Comparison of ENCODE assay signal across 8 cellular contexts in the genomic region with DNA sequence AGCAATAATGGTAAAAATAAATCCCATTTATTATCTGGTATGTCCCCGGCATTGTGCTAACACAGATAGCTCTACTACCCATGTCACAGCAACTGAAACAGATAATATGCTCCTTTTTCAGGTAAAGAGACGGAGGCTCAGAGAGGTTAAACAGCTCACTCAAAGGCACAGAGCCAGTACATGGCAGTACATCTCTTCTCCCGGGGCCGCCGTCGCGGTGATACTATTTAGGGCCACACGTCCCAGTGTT. TPM values are rescaled to one million over a fixed set of nuclear protein-coding genes. Genes with fewer than 3 reads are reported as not detected.
A peak's percentile ranks its signal among the peaks of the same experiment; 100 is the strongest.
DNase-seq lines count a peak whose midpoint lies in the region; ATAC-seq, FAIRE-seq and TF ChIP-seq lines count a peak whose summit lies in the region.

No MANE protein-coding gene starts in this region.

- intact Hi-C loops in Caco-2 (cut with micrococcal nuclease; ENCODE audit: unreplicated experiment) (no loop called here), GM12878 (cut with micrococcal nuclease; ENCODE audit: unreplicated experiment) (no loop called here)

- H3K27ac Mint-ChIP-seq in Caco-2 (ENCODE audit: unreplicated experiment) = peak overlapping the region; percentile 90

- TF ChIP-seq EP300 in GM12878 (IDR thresholded peaks at IDR 0.05; ENCODE audit: borderline replicate concordance in 1 of 2, control insufficient read depth in 1 of 2, low read depth in 2 of 2, low read length in 2 of 2) = no peak

- H3K4me1 ChIP-seq in Caco-2 (peaks cover 12% of the 10 kb centered on the region; the same call in 1 of the 2 replicates), GM12878 (ENCODE audit: control insufficient read depth, insufficient read depth, low read length) (peaks cover 6% of the 10 kb centered on the region), mononuclear cell (ENCODE audit: insufficient read depth, low read length) (peaks cover 32% of the 10 kb centered on the region)

- H3K9me3 Mint-ChIP-seq in Caco-2 (ENCODE audit: unreplicated experiment) = no peaks in the 10 kb centered on the region

- SMC1A ChIA-PET in GM12878 (lab: Charles Lee; ENCODE audit: uncharacterized antibody, unreplicated experiment) = interaction anchor here (1.1 to 1.5 kb wide), 2 partner anchors 9 to 51 kb away, joined by 3 to 4 read pairs; no protein-coding TSS in a partner anchor

- DNase-seq in Caco-2 = no peak
- DNase-seq in GM12878 (ENCODE audit: low read depth, low spot score) = no peak
- DNase-seq in cortex of kidney (lab: John Stamatoyannopoulos, UW) = no peak
- no peak for DNase-seq in NAMALWA (ENCODE audit: low spot score)

- H3K4me1 Mint-ChIP-seq in Caco-2 (ENCODE audit: low read depth, unreplicated experiment) = peaks cover 24% of the 10 kb centered on the region

- H3K9me3 ChIP-seq in Caco-2 (no peaks in the 10 kb centered on the region), GM12878 (replicated peaks; ENCODE audit: control insufficient read depth, insufficient read depth, low read length) (no peaks in the 10 kb centered on the region; the same call in 2 of the 3 replicates), mononuclear cell (ENCODE audit: low read depth, low read length) (no peaks in the 10 kb centered on the region)

- peak overlapping the region; percentile 58 for H3K4me2 ChIP-seq in GM12878 (ENCODE audit: control insufficient read depth, insufficient read depth)

- RAD21 ChIA-PET in GM12878 (lab: Charles Lee; ENCODE audit: unreplicated experiment) = no interaction called here

- TF ChIP-seq CTCF in Caco-2 (IDR thresholded peaks at IDR 0.05; ENCODE audit: insufficient read depth in 1 of 2, low read depth in 1 of 2, low read length in 1 of 2, severe bottlenecking in 1 of 2, unreplicated experiment in 1 of 2) = no peak
- no peak for TF ChIP-seq CTCF in GM12878 (IDR thresholded peaks at IDR 0.05 in 2 of 3, conservative IDR thresholded peaks at IDR 0.05 in 1 of 3; ENCODE audit: control insufficient read depth in 2 of 3, extremely low read depth in 1 of 3, insufficient read depth in 1 of 3, low read depth in 3 of 3, low read length in 3 of 3)

- peaks cover 59% of the 10 kb centered on the region for H3K79me2 ChIP-seq in GM12878 (ENCODE audit: control insufficient read depth, insufficient read depth, low read length)

- H3K36me3 ChIP-seq in Caco-2 (ENCODE audit: control insufficient read depth, insufficient read depth, low read length) = no peaks in the 10 kb centered on the region; the same call in 1 of the 2 replicates
- peaks cover 0 to 7% of the 10 kb centered on the region in 2 experiments; a peak in 2 of 4 replicates for H3K36me3 ChIP-seq in GM12878 (ENCODE audit: control insufficient read depth in 2 of 2, insufficient read depth in 2 of 2, low read length in 1 of 2)

- 1% methylated on average over 8 of the region's 8 CpGs for WGBS in GM12878 (ENCODE audit: insufficient coverage, insufficient replicate concordance, low lambda C conversion rate, missing lambda C conversion rate)

- H3K27me3 ChIP-seq in Caco-2 (replicated peaks; ENCODE audit: control insufficient read depth, insufficient read depth, low read length) = no peaks in the 10 kb centered on the region
- H3K27me3 ChIP-seq in GM12878 (replicated peaks in 1 of 2; ENCODE audit: control insufficient read depth in 2 of 2, insufficient read depth in 2 of 2, low read length in 1 of 2) = no peaks in the 10 kb centered on the region
- H3K27me3 ChIP-seq in mononuclear cell (ENCODE audit: insufficient read depth, low read length) = no peaks in the 10 kb centered on the region

- in situ Hi-C loops in GM12878 (cut with MboI) = loop anchor here (25.0 kb wide), 1 partner anchor 1618 kb away; the partner anchor contains the start of gene GORASP2

- H3K9ac ChIP-seq in GM12878 (ENCODE audit: control insufficient read depth, insufficient read depth, low read length) = peak overlapping the region; percentile 68

- BruUV-seq in Caco-2 (replicated peaks; lab: Mats Ljungman, UMichigan) (TSS peak; percentile 79), GM12878 (replicated peaks; lab: Mats Ljungman, UMichigan) (no TSS peak)

- H3K4me3 ChIP-seq in Caco-2 (ENCODE audit: low read depth, low read length) = peak overlapping the region; percentile 88
- H3K4me3 ChIP-seq in GM12878 = peak overlapping the region; percentile 80
- H3K4me3 ChIP-seq in mononuclear cell (ENCODE audit: low read length) = peak overlapping the region; percentile 85

- ATAC-seq in HG03064 (IDR thresholded peaks at IDR 0.05; ENCODE audit: low read depth, unreplicated experiment) (peak; percentile 3), GM12878 (peak; percentile 26), HG03442 (IDR thresholded peaks at IDR 0.05; ENCODE audit: unreplicated experiment) (no peak), HG03196 (IDR thresholded peaks at IDR 0.05; ENCODE audit: unreplicated experiment) (no peak)

- H3K36me3 Mint-ChIP-seq in Caco-2 (ENCODE audit: insufficient read depth, unreplicated experiment) = peaks cover 15% of the 10 kb centered on the region

- peak overlapping the region; percentile 93 for H2AFZ ChIP-seq in GM12878 (ENCODE audit: control insufficient read depth, low read depth, low read length)

- peak overlapping the region; percentile 54 for H3K27ac ChIP-seq in GM12878 (ENCODE audit: control insufficient read depth, insufficient read depth)

- no peak for FAIRE-seq in GM12878 (lab: Jason Lieb, UNC)

- no peak for TF ChIP-seq RAD21 in GM12878 (IDR thresholded peaks at IDR 0.05; ENCODE audit: insufficient read depth, low read depth, low read length)

- no peak for TF ChIP-seq POLR2A in GM12878 (IDR thresholded peaks at IDR 0.05; ENCODE audit: low read depth, low read length)

- no peaks in the 10 kb centered on the region for H3K27me3 Mint-ChIP-seq in Caco-2 (ENCODE audit: insufficient read depth, unreplicated experiment)

- POLR2A ChIA-PET in Caco-2 (lab: Charles Lee) (interaction anchor here (1.1 kb wide), 1 partner anchor 71 kb away, joined by 5 read pairs; no protein-coding TSS in a partner anchor), GM12878 (lab: Charles Lee) (interaction anchor here (0.9 kb wide), 1 partner anchor 19 kb away, joined by 3 read pairs; no protein-coding TSS in a partner anchor)

- peaks cover 4% of the 10 kb centered on the region; the same call in 1 of the 2 replicates for H4K20me1 ChIP-seq in GM12878 (ENCODE audit: control insufficient read depth, insufficient read depth)

- H3K4me3 Mint-ChIP-seq in Caco-2 (ENCODE audit: unreplicated experiment) = peak overlapping the region; percentile 96

- CTCF ChIA-PET in Caco-2 (lab: Charles Lee) (no interaction called here), GM12878 (lab: Yijun Ruan, JAX) (interaction anchor here (0.8 kb wide), 2 partner anchors 9 to 29 kb away, joined by 3 read pairs; no protein-coding TSS in a partner anchor)

TF ChIP-seq in GM12878, 131 proteins besides CTCF, POLR2A, EP300 and RAD21:
- TF ChIP-seq SMARCA5 (IDR thresholded peaks at IDR 0.05) (peak; percentile 83), MEF2B (IDR thresholded peaks at IDR 0.05; ENCODE audit: partially characterized antibody, poor library complexity, severe bottlenecking) (peak; percentile 15), MYB (IDR thresholded peaks at IDR 0.05; ENCODE audit: borderline replicate concordance, low read depth, low read length) (no peak)
TF ChIP-seq in GM12878: peak in this region for 2.

RNA-seq across cellular contexts. Expression of gene PDK1, which starts 0.7 kb away (rescaled TPM):
- total RNA-seq in Caco-2 (2022) = 10.7 and 11.0 TPM in 2 replicates
- total RNA-seq in GM12878 (2013; cell fraction: nucleolus; rRNA removed) = 154 and 170 TPM in 2 replicates
- 16.2 and 18.1 TPM in 2 replicates for total RNA-seq in GM12878 (2014; rRNA removed)
- 12.4 and 13.2 TPM in 2 replicates for total RNA-seq in GM12878 (2014; rRNA removed; fragmentation: Illumina TruSeq; extraction: Trizol)
- 18.3 and 20.1 TPM in 2 replicates for total RNA-seq in GM12878 (2021)
- polyA plus RNA-seq in GM12878 (2011; ENCODE audit: low read depth) = 11.0 TPM
- 128 and 153 TPM in 2 replicates for polyA plus RNA-seq in GM12878 (2011; rRNA removed)
- 44.5 and 50.8 TPM in 2 replicates for polyA plus RNA-seq in GM12878 (2011; cell fraction: cytosol; rRNA removed)
- 51.3 and 91.3 TPM in 2 replicates for polyA plus RNA-seq in GM12878 (2011; cell fraction: nucleus; rRNA removed)
- polyA plus RNA-seq in GM12878 (2012) = 20.6 and 29.7 TPM in 2 replicates
- 18.1 and 25.1 TPM in 2 replicates for polyA plus RNA-seq in GM12878 (2014; fragmentation: Illumina TruSeq; extraction: Trizol)
- 1 to 10 TPM; 5.3 to 5.4 TPM for polyA plus RNA-seq in GM12878 (2014; fragmentation: Nextera tagmentation; extraction: Ambion mirVana)
- polyA plus RNA-seq in GM12878 (2014; rRNA removed) = 16.4 and 18.0 TPM in 2 replicates
- polyA plus RNA-seq in GM12878 (2016; fragmentation: Nextera tagmentation; extraction: Ambion mirVana) = 10 to 100 TPM; 17.8 to 19.3 TPM
- polyA minus RNA-seq in GM12878 (2011; rRNA and poly(A)+ RNA removed) = 167 and 188 TPM in 2 replicates
- 40.9 and 41.5 TPM in 2 replicates for polyA minus RNA-seq in GM12878 (2011; cell fraction: cytosol; rRNA and poly(A)+ RNA removed)
- 54.4 and 55.0 TPM in 2 replicates for polyA minus RNA-seq in GM12878 (2011; cell fraction: nucleus; rRNA and poly(A)+ RNA removed)
- total RNA-seq in mononuclear cell = 58.4 TPM

Comparison
In these comparisons a context has a peak if more than half of its experiments do, and no peak if none do; other contexts are left out.
1. ATAC-seq: peak in HG03064 (single experiment) and GM12878 (single experiment); none in HG03442 (single experiment) and HG03196 (single experiment).
2. Peak in every context shown above with its lines, with median percentiles within 50 percentile points of each other: H3K4me3 ChIP-seq.